Comparison of ENCODE assay signal across 8 cellular contexts in the genomic region with DNA sequence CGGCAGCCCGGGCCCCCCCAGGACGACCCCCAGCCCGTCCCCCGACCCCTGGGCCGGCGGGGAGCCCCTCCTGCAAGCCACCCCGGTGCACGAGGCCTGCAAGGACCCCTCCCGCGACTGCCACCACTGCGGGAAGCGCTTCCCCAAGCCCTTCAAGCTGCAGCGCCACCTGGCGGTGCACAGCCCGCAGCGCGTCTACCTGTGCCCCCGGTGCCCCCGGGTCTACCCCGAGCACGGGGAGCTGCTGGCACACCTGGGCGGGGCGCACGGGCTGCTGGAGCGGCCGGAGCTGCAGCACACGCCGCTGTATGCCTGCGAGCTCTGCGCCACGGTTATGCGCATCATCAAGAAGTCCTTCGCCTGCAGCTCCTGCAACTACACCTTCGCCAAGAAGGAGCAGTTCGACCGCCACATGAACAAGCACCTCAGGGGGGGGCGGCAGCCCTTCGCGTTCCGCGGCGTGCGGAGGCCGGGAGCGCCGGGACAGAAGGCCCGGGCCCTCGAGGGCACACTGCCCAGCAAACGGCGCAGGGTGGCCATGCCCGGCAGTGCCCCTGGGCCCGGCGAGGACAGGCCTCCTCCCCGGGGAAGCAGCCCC. TPM values are rescaled to one million over a fixed set of nuclear protein-coding genes. Genes with fewer than 3 reads are reported as not detected.
DNase-seq lines count a peak whose midpoint lies in the region; ATAC-seq and TF ChIP-seq lines count a peak whose summit lies in the region.

No MANE protein-coding gene starts in this region.

- no peak overlapping the region for H3K27ac ChIP-seq in naive thymus-derived CD4-positive, alpha-beta T cell (ENCODE audit: low read depth, low read length)
- no peak overlapping the region for H3K27ac ChIP-seq in tibial nerve

- H3K4me3 ChIP-seq in naive thymus-derived CD4-positive, alpha-beta T cell (ENCODE audit: low read length) = no peak overlapping the region
- no peak overlapping the region for H3K4me3 ChIP-seq in tibial nerve

- H3K4me3 Mint-ChIP-seq in naive thymus-derived CD4-positive, alpha-beta T cell = no peak overlapping the region

- H3K27me3 Mint-ChIP-seq in naive thymus-derived CD4-positive, alpha-beta T cell = no peaks in the 10 kb centered on the region

- DNase-seq in EH (ENCODE audit: low read depth) (peak; percentile 34), NCI-H1092 treated with DMSO at 0.1 percent for 48 hours (lab: John Stamatoyannopoulos, UW) (peak; percentile 41), dermis blood vessel endothelial cell (peak; percentile 66), tibial nerve (ENCODE audit: low spot score in 2 of 2) (no peak), NCI-H2029 treated with DMSO at 0.1 percent for 48 hours (lab: John Stamatoyannopoulos, UW) (no peak)
- DNase-seq in activated CD4-positive, alpha-beta T cell treated with anti-CD3 and anti-CD28 coated beads, Interleukin-2, amount 50 U/mL, for 1 hour = peak; percentile 61
- DNase-seq in naive thymus-derived CD4-positive, alpha-beta T cell = peak in 8 of 9 donors; percentile 47 to 73 (median 58)

- H3K27ac Mint-ChIP-seq in naive thymus-derived CD4-positive, alpha-beta T cell = no peak overlapping the region

- H3K9me3 Mint-ChIP-seq in naive thymus-derived CD4-positive, alpha-beta T cell = no peaks in the 10 kb centered on the region

- POLR2A ChIA-PET in naive thymus-derived CD4-positive, alpha-beta T cell (lab: Charles Lee) = no interaction called here

- no peaks in the 10 kb centered on the region for H3K36me3 ChIP-seq in naive thymus-derived CD4-positive, alpha-beta T cell (ENCODE audit: control insufficient read depth in 2 of 3, insufficient read depth in 3 of 3, low read length in 3 of 3)
- H3K36me3 ChIP-seq in tibial nerve = no peaks in the 10 kb centered on the region

- no peak for TF ChIP-seq POLR2A in tibial nerve (IDR thresholded peaks at IDR 0.05)

- H3K9me3 ChIP-seq in naive thymus-derived CD4-positive, alpha-beta T cell (ENCODE audit: control insufficient read depth in 2 of 3, low read length in 3 of 3) = no peaks in the 10 kb centered on the region
- H3K9me3 ChIP-seq in tibial nerve = no peaks in the 10 kb centered on the region

- H3K27me3 ChIP-seq in naive thymus-derived CD4-positive, alpha-beta T cell (ENCODE audit: control insufficient read depth in 2 of 2, insufficient read depth in 2 of 2, low read length in 2 of 2) = no peaks in the 10 kb centered on the region
- H3K27me3 ChIP-seq in tibial nerve = peaks cover 0 to 7% of the 10 kb centered on the region in 2 donors

- TF ChIP-seq EP300 in tibial nerve (IDR thresholded peaks at IDR 0.05) = no peak

- WGBS in tibial nerve, 2 donors = 58% methylated on average over 45 of the region's 55 CpGs; no CpG with 5 or more reads in 1 of the 2 donors

- H3K4me1 Mint-ChIP-seq in naive thymus-derived CD4-positive, alpha-beta T cell = peaks cover 0 to 2% (median 0%) of the 10 kb centered on the region in 7 donors

- CTCF ChIA-PET in naive thymus-derived CD4-positive, alpha-beta T cell (lab: Charles Lee) = interaction anchor here (0.6 to 1.7 kb wide), 5 partner anchors 9 to 658 kb away, joined by 3 to 4 read pairs (median 4); no protein-coding TSS in a partner anchor

- ATAC-seq in naive thymus-derived CD4-positive, alpha-beta T cell = peak; percentile 75
- ATAC-seq in HG02798 (IDR thresholded peaks at IDR 0.05; ENCODE audit: poor library complexity, unreplicated experiment) = no peak

- no peaks in the 10 kb centered on the region for H3K4me1 ChIP-seq in naive thymus-derived CD4-positive, alpha-beta T cell (ENCODE audit: control insufficient read depth in 2 of 2, insufficient read depth in 2 of 2, low read length in 2 of 2)
- H3K4me1 ChIP-seq in tibial nerve = peaks cover 0 to 6% (median 0%) of the 10 kb centered on the region in 4 donors

- intact Hi-C loops in naive thymus-derived CD4-positive, alpha-beta T cell (cut with micrococcal nuclease) = loop anchor here in 1 of 2 donors (1.0 to 5.0 kb wide), 2 partner anchors 245 to 481 kb away; no protein-coding TSS in a partner anchor

- H3K36me3 Mint-ChIP-seq in naive thymus-derived CD4-positive, alpha-beta T cell = no peaks in the 10 kb centered on the region

- TF ChIP-seq CTCF in tibial nerve (IDR thresholded peaks at IDR 0.05) = peak; percentile 71 to 90 (median 86)

RNA-seq across cellular contexts. Expression of a gene that starts 15.6 kb away (rescaled TPM):
- total RNA-seq in dermis blood vessel endothelial cell = 1.4 and 1.6 TPM in 2 replicates
- total RNA-seq in naive thymus-derived CD4-positive, alpha-beta T cell = 10 to 100 TPM; 13.2 to 28.1 (median 18.1) TPM
- polyA plus RNA-seq in naive thymus-derived CD4-positive, alpha-beta T cell = under 1 TPM; 0.15 to 0.16 TPM
- 1 to 10 TPM in 1 of 4 donors, under 1 TPM in 3; 0.44 to 1.2 (median 0.71) TPM for total RNA-seq in tibial nerve

RNA-seq across cellular contexts. Expression of a gene that starts 54.7 kb away (rescaled TPM):
- total RNA-seq in dermis blood vessel endothelial cell = 0.79 and 1.0 TPM in 2 replicates
- 1 to 10 TPM in 4 of 5 experiments, under 1 TPM in 1; 0.68 to 1.6 (median 1.1) TPM for total RNA-seq in naive thymus-derived CD4-positive, alpha-beta T cell
- polyA plus RNA-seq in naive thymus-derived CD4-positive, alpha-beta T cell = under 1 TPM in 1 of 2 donors, not detected in 1; 0.07 TPM
- 1 to 10 TPM in 3 of 4 donors, under 1 TPM in 1; 0.87 to 1.8 (median 1.1) TPM for total RNA-seq in tibial nerve

Comparison
In these comparisons a context has a peak if more than half of its experiments do, and no peak if none do; other contexts are left out.
1. DNase-seq: peak in EH (single experiment), NCI-H1092 treated with DMSO at 0.1 percent for 48 hours (single experiment), activated CD4-positive, alpha-beta T cell treated with anti-CD3 and anti-CD28 coated beads, Interleukin-2, amount 50 U/mL, for 1 hour (single experiment), dermis blood vessel endothelial cell (single experiment) and naive thymus-derived CD4-positive, alpha-beta T cell (8 of 9); none in tibial nerve (0 of 2) and NCI-H2029 treated with DMSO at 0.1 percent for 48 hours (single experiment).